Comparison of ENCODE assay signal across 10 cellular contexts in the genomic region with DNA sequence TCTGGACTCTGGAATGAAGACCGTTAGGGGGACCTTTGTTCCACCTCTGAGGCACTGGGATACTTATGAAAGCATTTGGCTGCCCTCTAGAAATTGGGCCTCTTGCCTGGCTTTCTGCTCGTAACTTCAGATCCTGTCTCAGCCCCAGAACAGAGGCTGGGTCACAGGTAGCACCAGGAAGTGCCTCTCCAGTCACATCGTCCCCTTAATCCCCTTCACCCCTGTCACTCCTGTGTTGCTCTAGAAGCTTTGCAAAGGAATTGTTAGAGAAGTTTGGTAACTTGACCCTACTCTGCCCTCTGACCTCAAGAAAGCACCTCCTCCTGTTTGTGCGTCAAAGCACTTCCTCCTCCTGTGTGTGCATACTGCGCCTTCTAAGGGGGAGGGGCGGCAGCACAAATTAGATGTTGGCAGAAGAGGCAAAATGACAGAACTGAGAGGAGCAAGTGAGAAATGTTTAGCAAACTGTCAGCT.
DNase-seq lines count a peak whose midpoint lies in the region; ATAC-seq and TF ChIP-seq lines count a peak whose summit lies in the region.
"Had no signal": no experiment of that assay in that cellular context is flagged by ENCODE, and none has a peak within 500 bp of the region (broad histone marks: within the 10 kb centered on the region; RNA-seq: fewer than 3 reads in every experiment).

No MANE protein-coding gene starts in this region.

- intact Hi-C loops in activated CD4-positive, alpha-beta memory T cell treated with anti-CD3 and anti-CD28 coated beads for 36 hours (cut with micrococcal nuclease) = no loop called here

- H3K36me3 ChIP-seq in HAP-1 (replicated peaks) = peaks cover 18% of the 10 kb centered on the region; the same call in 1 of the 2 replicates

- H3K4me1 ChIP-seq in HAP-1 = no peaks in the 10 kb centered on the region

- DNase-seq in Jurkat, Clone E6-1 (ENCODE audit: low read depth, low spot score) = peak; percentile 56
- peak; percentile 36 for DNase-seq in activated CD4-positive, alpha-beta memory T cell treated with anti-CD3 and anti-CD28 coated beads for 36 hours
- DNase-seq in iPS-NIHi11 (ENCODE audit: low spot score) = peak; percentile 67
- no peak for DNase-seq in HAP-1 (ENCODE audit: low spot score in 2 of 2)
- no peak for DNase-seq in NCI-H1694 (lab: John Stamatoyannopoulos, UW)
- DNase-seq in HK-2 (ENCODE audit: unreplicated experiment) = no peak
- DNase-seq: DMS53, NCI-H748 treated with DMSO at 0.1 percent for 48 hours had no signal

- no peak for ATAC-seq in GM21528 (IDR thresholded peaks at IDR 0.05; ENCODE audit: low FRiP score, unreplicated experiment)

- peaks cover 17% of the 10 kb centered on the region for H3K36me3 Mint-ChIP-seq in activated CD4-positive, alpha-beta memory T cell treated with anti-CD3 and anti-CD28 coated beads for 36 hours

- H3K4me1 Mint-ChIP-seq in activated CD4-positive, alpha-beta memory T cell treated with anti-CD3 and anti-CD28 coated beads for 36 hours (ENCODE audit: low read depth) = peaks cover 24% of the 10 kb centered on the region

- H3K27me3 ChIP-seq in HAP-1 (ENCODE audit: low read depth) = no peaks in the 10 kb centered on the region

- H3K27ac ChIP-seq in C4-2B = peak overlapping the region; percentile 67

- POLR2A ChIA-PET in activated CD4-positive, alpha-beta memory T cell treated with anti-CD3 and anti-CD28 coated beads for 36 hours (lab: Charles Lee) = no interaction called here

- H3K27me3 Mint-ChIP-seq in activated CD4-positive, alpha-beta memory T cell treated with anti-CD3 and anti-CD28 coated beads for 36 hours = no peaks in the 10 kb centered on the region

- H3K9me3 Mint-ChIP-seq in activated CD4-positive, alpha-beta memory T cell treated with anti-CD3 and anti-CD28 coated beads for 36 hours = peaks cover 8% of the 10 kb centered on the region

- no peak for TF ChIP-seq CTCF in C4-2B (conservative IDR thresholded peaks at IDR 0.05)

- H3K4me3 Mint-ChIP-seq in activated CD4-positive, alpha-beta memory T cell treated with anti-CD3 and anti-CD28 coated beads for 36 hours = no peak overlapping the region

- H3K27ac Mint-ChIP-seq in activated CD4-positive, alpha-beta memory T cell treated with anti-CD3 and anti-CD28 coated beads for 36 hours = no peak overlapping the region

- H3K4me3 ChIP-seq in Jurkat, Clone E6-1 (ENCODE audit: low read length) = no peak overlapping the region
- no peak overlapping the region for H3K4me3 ChIP-seq in HAP-1

- CTCF ChIA-PET in activated CD4-positive, alpha-beta memory T cell treated with anti-CD3 and anti-CD28 coated beads for 36 hours (lab: Charles Lee) = no interaction called here

- 0 out of 2 replicates have a peak, but pooled peaks cover 3% of the 10 kb centered on the region for H3K9me3 ChIP-seq in HAP-1

- in situ Hi-C loops in HAP-1 (cut with MboI; ENCODE audit: low sequenced_read_pairs) = no loop called here

Comparison
In these comparisons a context has a peak if more than half of its experiments do, and no peak if none do; other contexts are left out.
1. DNase-seq: peak in Jurkat, Clone E6-1 (single experiment), activated CD4-positive, alpha-beta memory T cell treated with anti-CD3 and anti-CD28 coated beads for 36 hours (single experiment) and iPS-NIHi11 (single experiment); none in HAP-1 (0 of 2), NCI-H1694 (single experiment) and HK-2 (single experiment).